Comparison of ENCODE assay signal across 13 cellular contexts in genomic region chr12:50619610-50619958, GRCh38.
DNase-seq lines count a peak whose midpoint lies in the region; ATAC-seq and TF ChIP-seq lines count a peak whose summit lies in the region.
"Had no signal": no experiment of that assay in that cellular context is flagged by ENCODE, and none has a peak within 500 bp of the region (broad histone marks: within the 10 kb centered on the region; RNA-seq: fewer than 3 reads in every experiment).

No MANE protein-coding gene starts in this region.

- peak overlapping the region; percentile 69 for H3K27ac Mint-ChIP-seq in endodermal cell

- CTCF ChIA-PET in PC-9 (lab: Charles Lee), result interaction anchor here (0.5 kb wide), 1 partner anchor 320 kb away, joined by 7 read pairs; no protein-coding TSS in a partner anchor

- H3K9me3 Mint-ChIP-seq in endodermal cell, result no peaks in the 10 kb centered on the region

- TF ChIP-seq CTCF in DND-41 (IDR thresholded peaks at IDR 0.05; ENCODE audit: borderline replicate concordance, extremely low read depth, low read length, poor library complexity, severe bottlenecking), result no peak
- no peak for TF ChIP-seq CTCF in PC-9 (conservative IDR thresholded peaks at IDR 0.05)
- TF ChIP-seq CTCF in endodermal cell (conservative IDR thresholded peaks at IDR 0.05), result no peak

- no peaks in the 10 kb centered on the region for H3K36me3 ChIP-seq in DND-41 (ENCODE audit: insufficient read depth, low read length)
- H3K36me3 ChIP-seq in PC-9 (ENCODE audit: low read depth), result no peaks in the 10 kb centered on the region
- no peaks in the 10 kb centered on the region for H3K36me3 ChIP-seq in endodermal cell (ENCODE audit: control insufficient read depth, insufficient read depth, low read length)
- H3K36me3 ChIP-seq in rectal smooth muscle tissue (ENCODE audit: control insufficient read depth, insufficient read depth, low read length), result no peaks in the 10 kb centered on the region
- H3K36me3 ChIP-seq: BLaER1 had no signal

- POLR2A ChIA-PET in PC-9 (lab: Charles Lee; ENCODE audit: unreplicated experiment), result interaction anchor here (0.6 to 0.7 kb wide), 3 partner anchors 17 to 91 kb away, joined by 5 to 9 read pairs (median 6); no protein-coding TSS in a partner anchor

- intact Hi-C loops in PC-9 (cut with micrococcal nuclease; ENCODE audit: unreplicated experiment), result loop anchor here (1.0 to 5.0 kb wide), 3 partner anchors 47 to 114 kb away; no protein-coding TSS in a partner anchor

- WGBS in endodermal cell (ENCODE audit: insufficient coverage in 1 of 2, insufficient read length in 1 of 2), 2 experiments, result 79 to 92% methylated on average over 1 to 2 of the region's 2 CpGs

- TSS peak; percentile 95 for BruUV-seq in PC-9 (replicated peaks; lab: Mats Ljungman, UMichigan)

- H3K27me3 ChIP-seq in DND-41 (ENCODE audit: insufficient read depth, low read length, poor library complexity), result no peaks in the 10 kb centered on the region
- no peaks in the 10 kb centered on the region for H3K27me3 ChIP-seq in PC-9 (ENCODE audit: insufficient read depth, low read depth)
- no peaks in the 10 kb centered on the region for H3K27me3 ChIP-seq in endodermal cell (ENCODE audit: control insufficient read depth, insufficient read depth, low read length, poor library complexity, severe bottlenecking)
- H3K27me3 ChIP-seq in rectal smooth muscle tissue (ENCODE audit: control insufficient read depth, insufficient read depth, low read length), result no peaks in the 10 kb centered on the region
- H3K27me3 ChIP-seq: BLaER1 had no signal

- ATAC-seq in DND-41 (ENCODE audit: insufficient read depth, low read depth) (no peak), GM21786 (IDR thresholded peaks at IDR 0.05; ENCODE audit: unreplicated experiment) (no peak), GM19035 (IDR thresholded peaks at IDR 0.05; ENCODE audit: unreplicated experiment) (no peak)
- no peak for ATAC-seq in activated CD4-positive, CD25-positive, alpha-beta regulatory T cell treated with anti-CD3 and anti-CD28 coated beads, Interleukin-2, amount 50 U/mL, for 24 hours

- H3K27me3 Mint-ChIP-seq in endodermal cell (ENCODE audit: insufficient read depth), result no peaks in the 10 kb centered on the region

- H3K9me3 ChIP-seq in DND-41 (ENCODE audit: insufficient read depth, low read length, severe bottlenecking), result no peaks in the 10 kb centered on the region
- no peaks in the 10 kb centered on the region for H3K9me3 ChIP-seq in PC-9 (ENCODE audit: insufficient read depth, low read depth)
- H3K9me3 ChIP-seq in endodermal cell (ENCODE audit: control insufficient read depth, low read length), result no peaks in the 10 kb centered on the region
- H3K9me3 ChIP-seq: BLaER1 had no signal

- H3K4me2 ChIP-seq in DND-41 (ENCODE audit: insufficient read depth, low read length) (0 out of 2 replicates have a peak overlapping the region, but pooled peaks have one; percentile 13), PC-9 (peak overlapping the region; percentile 61)
- H3K4me2 ChIP-seq: BLaER1 had no signal

- no peaks in the 10 kb centered on the region; the same call in 1 of the 2 replicates for H3K9me2 ChIP-seq in PC-9 (ENCODE audit: insufficient read depth)

- peak overlapping the region; percentile 78 for H3K27ac ChIP-seq in DND-41 (ENCODE audit: low read length)
- peak overlapping the region; percentile 93 for H3K27ac ChIP-seq in PC-9
- H3K27ac ChIP-seq in endodermal cell (ENCODE audit: low read depth, low read length), result no peak overlapping the region
- H3K27ac ChIP-seq in rectal smooth muscle tissue (ENCODE audit: low read depth, low read length), result no peak overlapping the region
- H3K27ac ChIP-seq: BLaER1 had no signal

- no peak overlapping the region for H3K9ac ChIP-seq in DND-41 (ENCODE audit: low read depth, low read length)
- H3K9ac ChIP-seq in endodermal cell (ENCODE audit: extremely low read depth, low read length, poor library complexity, severe bottlenecking), result no peak overlapping the region
- no peak overlapping the region for H3K9ac ChIP-seq in rectal smooth muscle tissue (ENCODE audit: low read length)
- H3K9ac ChIP-seq: BLaER1 had no signal

- H3K79me2 ChIP-seq in DND-41 (ENCODE audit: insufficient read depth, low read length) (peaks cover 71% of the 10 kb centered on the region), PC-9 (ENCODE audit: low read depth) (peaks cover 77% of the 10 kb centered on the region)

- no peak overlapping the region for H3K4me3 Mint-ChIP-seq in endodermal cell

- H2AFZ ChIP-seq in DND-41 (ENCODE audit: low read depth, low read length) (no peak overlapping the region), PC-9 (no peak overlapping the region)

- H4K20me1 ChIP-seq in DND-41 (ENCODE audit: insufficient read depth, low read length) (no peaks in the 10 kb centered on the region; the same call in 1 of the 2 replicates), PC-9 (ENCODE audit: insufficient read depth) (no peaks in the 10 kb centered on the region)

- DNase-seq in DND-41, result no peak
- DNase-seq in PC-9, result no peak
- no peak for DNase-seq in endodermal cell
- DNase-seq: activated effector memory CD4-positive, alpha-beta T cell treated with Interleukin-2 at 50 U/mL for 16 hours; effector CD4-positive, alpha-beta T cell; NK-92 treated with Interleukin-12 subunit alpha and Interleukin-12 subunit beta, amount 100 ng/mL, for 24 hours; nucleus accumbens had no signal

- H3K4me3 ChIP-seq in DND-41 (ENCODE audit: low read depth in 1 of 2, low read length in 2 of 2) (no peak overlapping the region), PC-9 (no peak overlapping the region; the same call in 1 of the 2 replicates), endodermal cell (ENCODE audit: low read length) (no peak overlapping the region), rectal smooth muscle tissue (ENCODE audit: low read length) (peak overlapping the region; percentile 26)
- H3K4me3 ChIP-seq: BLaER1, lung had no signal

- H3K4me1 ChIP-seq in DND-41 (ENCODE audit: insufficient read depth, low read length) (peaks cover 61% of the 10 kb centered on the region), PC-9 (replicated peaks; ENCODE audit: insufficient read depth) (peaks cover 74% of the 10 kb centered on the region), endodermal cell (ENCODE audit: control insufficient read depth, insufficient read depth, low read length) (peaks cover 7% of the 10 kb centered on the region), rectal smooth muscle tissue (ENCODE audit: control insufficient read depth, insufficient read depth, low read length) (peaks cover 26% of the 10 kb centered on the region)

- H3K4me1 Mint-ChIP-seq in endodermal cell, result peaks cover 41% of the 10 kb centered on the region

- no peaks in the 10 kb centered on the region for H3K36me3 Mint-ChIP-seq in endodermal cell (ENCODE audit: low read depth)

- H3F3A ChIP-seq in PC-9 (ENCODE audit: insufficient read depth, low read depth), result peaks cover 54% of the 10 kb centered on the region

Comparison
In these comparisons a context has a peak if more than half of its experiments do, and no peak if none do; other contexts are left out.
1. H3K27ac ChIP-seq: peak in DND-41 (single experiment) and PC-9 (single experiment); none in endodermal cell (single experiment) and rectal smooth muscle tissue (single experiment).